Comparison of ENCODE assay signal across 27 cellular contexts in the genomic region with DNA sequence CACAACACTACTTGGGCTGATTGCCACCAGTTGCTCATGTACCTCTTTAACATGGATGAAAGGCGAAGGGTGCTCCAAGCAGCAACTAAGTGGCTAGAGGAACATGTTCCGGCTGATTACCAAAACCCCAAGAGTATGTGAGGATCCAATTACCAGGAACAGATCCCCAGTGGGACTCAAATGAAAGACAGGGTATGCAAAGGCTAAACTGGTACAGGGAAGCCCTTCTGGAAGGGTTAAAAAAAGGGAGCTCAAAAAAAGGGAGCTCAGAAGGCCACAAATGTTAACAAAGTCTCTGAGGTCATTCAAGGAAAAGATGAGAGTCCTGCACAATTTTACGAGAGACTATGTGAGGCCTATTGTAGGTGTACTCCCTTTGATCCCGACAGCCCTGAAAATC.
"Had no signal": no experiment of that assay in that cellular context is flagged by ENCODE, and none has a peak within 500 bp of the region (broad histone marks: within the 10 kb centered on the region; RNA-seq: fewer than 3 reads in every experiment).

No MANE protein-coding gene starts in this region.

- H3K4me3 ChIP-seq: pancreas, prostate gland, right lobe of liver, sigmoid colon, stomach, thoracic aorta, thyroid gland, tibial nerve, upper lobe of left lung, vagina had no signal

- H3K27me3 Mint-ChIP-seq: natural killer cell treated with Interleukin-12 subunit alpha and Interleukin-12 subunit beta and Interleukin-15 and Interleukin-18, amount 100 ng/mL, for 72 hours; stimulated activated naive B cell treated with anti-CD40 and anti-IgM and Interleukin-4, amounts not matched to agents 10 μg/mL and 1 μg/mL and 100 μg/mL, for 72 hours; stimulated activated naive CD8-positive, alpha-beta T cell treated with anti-CD3 and anti-CD28 coated beads, Interleukin-15, Interleukin-2, amounts not matched to agents 100 ng/mL and 50 ng/mL, for 24 hours had no signal

- H3K27ac Mint-ChIP-seq: natural killer cell treated with Interleukin-12 subunit alpha and Interleukin-12 subunit beta and Interleukin-15 and Interleukin-18, amount 100 ng/mL, for 72 hours; nephron progenitor cell; stimulated activated effector memory CD8-positive, alpha-beta T cell treated with anti-CD3 and anti-CD28 coated beads, Interleukin-12 subunit alpha, Interleukin-12 subunit beta, amount 100 ng/mL, for 72 hours; stimulated activated naive B cell treated with anti-CD40 and anti-IgM and Interleukin-4, amounts not matched to agents 10 μg/mL and 1 μg/mL and 100 μg/mL, for 72 hours; stimulated activated naive CD8-positive, alpha-beta T cell treated with anti-CD3 and anti-CD28 coated beads, Interleukin-15, Interleukin-2, amounts not matched to agents 100 ng/mL and 50 ng/mL, for 24 hours had no signal

- H3K4me3 Mint-ChIP-seq: natural killer cell treated with Interleukin-12 subunit alpha and Interleukin-12 subunit beta and Interleukin-15 and Interleukin-18, amount 100 ng/mL, for 72 hours; nephron progenitor cell; neural crest cell; stimulated activated effector memory CD8-positive, alpha-beta T cell treated with anti-CD3 and anti-CD28 coated beads, Interleukin-12 subunit alpha, Interleukin-12 subunit beta, amount 100 ng/mL, for 72 hours; stimulated activated naive B cell treated with anti-CD40 and anti-IgM and Interleukin-4, amounts not matched to agents 10 μg/mL and 1 μg/mL and 100 μg/mL, for 72 hours; stimulated activated naive CD8-positive, alpha-beta T cell treated with anti-CD3 and anti-CD28 coated beads, Interleukin-15, Interleukin-2, amounts not matched to agents 100 ng/mL and 50 ng/mL, for 24 hours had no signal

- H3K9me3 ChIP-seq: pancreas, prostate gland, right lobe of liver, thyroid gland, vagina had no signal

- H3K27ac ChIP-seq: neutrophil, pancreas, prostate gland, right lobe of liver, sigmoid colon, stomach, thoracic aorta, thyroid gland, tibial nerve, upper lobe of left lung, vagina had no signal

- H3K36me3 Mint-ChIP-seq: natural killer cell treated with Interleukin-12 subunit alpha and Interleukin-12 subunit beta and Interleukin-15 and Interleukin-18, amount 100 ng/mL, for 72 hours; stimulated activated effector memory CD8-positive, alpha-beta T cell treated with anti-CD3 and anti-CD28 coated beads, Interleukin-12 subunit alpha, Interleukin-12 subunit beta, amount 100 ng/mL, for 72 hours had no signal

- H3K4me1 Mint-ChIP-seq: nephron progenitor cell; neural crest cell; stimulated activated effector memory CD8-positive, alpha-beta T cell treated with anti-CD3 and anti-CD28 coated beads, Interleukin-12 subunit alpha, Interleukin-12 subunit beta, amount 100 ng/mL, for 72 hours had no signal

- ATAC-seq: natural killer cell treated with Interleukin-12 subunit alpha and Interleukin-12 subunit beta and Interleukin-15 and Interleukin-18, amount 100 ng/mL, for 72 hours; pancreas; right cardiac atrium; right lobe of liver; stimulated activated effector memory CD8-positive, alpha-beta T cell treated with anti-CD3 and anti-CD28 coated beads, Interleukin-12 subunit alpha, Interleukin-12 subunit beta, amount 100 ng/mL, for 72 hours; stimulated activated naive B cell treated with anti-CD40 and anti-IgM and Interleukin-4, amounts not matched to agents 10 μg/mL and 1 μg/mL and 100 μg/mL, for 72 hours had no signal

- DNase-seq: nephron progenitor cell; nucleus accumbens; pancreas; retina; right cardiac atrium; right lobe of liver; sigmoid colon; small intestine; stimulated activated CD4-positive, alpha-beta T cell treated with anti-CD3 and anti-CD28 coated beads, Interleukin-15, amount 100 ng/mL, for 24 hours; stimulated activated CD4-positive, alpha-beta T cell treated with anti-CD3 and anti-CD28 coated beads, Interleukin-2, amount 100 ng/mL, for 24 hours; stimulated activated CD4-positive, alpha-beta T cell treated with anti-CD3 and anti-CD28 coated beads, Interleukin-2, amount 100 ng/mL, for 48 hours; stimulated activated CD4-positive, alpha-beta T cell treated with anti-CD3 and anti-CD28 coated beads, Interleukin-4, amount 100 ng/mL, for 24 hours; stimulated activated naive B cell treated with anti-CD40 and anti-IgM and Interleukin-4, amounts not matched to agents 10 μg/mL and 1 μg/mL and 100 μg/mL, for 72 hours; stimulated activated naive CD4-positive, alpha-beta T cell treated with Interleukin-2 at 50 U/mL for 16 hours; stomach; thyroid gland; trophoblast cell; upper lobe of left lung had no signal

- H3K36me3 ChIP-seq: neutrophil, pancreas, prostate gland, right lobe of liver, sigmoid colon, stomach, thoracic aorta, thyroid gland, tibial nerve, upper lobe of left lung, vagina had no signal

- H3K4me1 ChIP-seq: pancreas, prostate gland, right lobe of liver, sigmoid colon, stomach, thyroid gland, tibial nerve, upper lobe of left lung, vagina had no signal

- H3K27me3 ChIP-seq: neutrophil, pancreas, right lobe of liver, sigmoid colon, stomach, thyroid gland, tibial nerve, upper lobe of left lung, vagina had no signal
